ENCODE assay signal across 11 cellular contexts in the genomic region with DNA sequence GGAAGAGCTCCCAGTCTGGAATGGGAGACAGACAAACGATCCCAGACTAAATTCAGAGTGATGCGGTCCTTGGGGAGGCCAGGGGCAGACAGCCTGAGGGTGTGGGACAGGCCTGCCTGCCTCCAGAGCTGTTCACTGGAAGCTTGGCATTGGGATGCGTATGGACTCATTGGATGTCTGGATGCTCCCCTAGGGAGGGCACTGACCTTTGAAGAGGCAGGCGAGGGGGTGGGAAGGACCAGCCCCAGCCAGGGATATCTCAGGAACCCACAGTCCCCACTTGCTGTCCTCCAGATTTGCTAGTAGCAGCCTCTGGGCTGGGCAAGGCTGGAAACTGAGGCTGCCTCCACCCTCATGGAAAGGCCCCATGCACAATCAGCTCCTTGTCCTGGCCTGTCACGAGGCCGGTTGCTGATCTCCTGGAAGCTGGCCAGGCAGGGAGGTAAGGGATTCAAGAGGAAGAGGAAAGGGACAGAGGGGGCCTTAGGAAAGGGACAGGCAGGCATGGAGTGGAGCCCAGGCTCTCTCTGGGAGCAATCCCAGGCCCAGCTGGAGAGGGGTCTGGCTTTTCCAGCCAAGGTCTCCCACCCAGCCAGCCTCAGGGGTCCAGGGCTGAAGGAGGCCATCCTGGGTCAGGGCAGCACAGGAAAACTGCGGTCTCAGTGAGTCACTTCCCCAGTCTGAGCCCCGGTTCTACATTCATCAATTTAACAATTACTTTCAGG.
DNase-seq lines count a peak whose midpoint lies in the region; ATAC-seq lines count a peak whose summit lies in the region.
"Had no signal": no experiment of that assay in that cellular context is flagged by ENCODE, and none has a peak within 500 bp of the region (broad histone marks: within the 10 kb centered on the region; RNA-seq: fewer than 3 reads in every experiment).

No MANE protein-coding gene starts in this region.

- peak; percentile 61 for ATAC-seq in Right ventricle myocardium inferior
- no peak for ATAC-seq in GM19395 (IDR thresholded peaks at IDR 0.05; ENCODE audit: unreplicated experiment)
- no peak for ATAC-seq in HG03139 (IDR thresholded peaks at IDR 0.05; ENCODE audit: unreplicated experiment)

- intact Hi-C loops in Right ventricle myocardium inferior (cut with DNase I) = no loop called here
- intact Hi-C loops in cardiac septum (cut with DNase I) = no loop called here

- DNase-seq in Right ventricle myocardium inferior (ENCODE audit: missing footprints) (peak; percentile 72), cardiac septum (ENCODE audit: low spot score) (no peak), globus pallidus (ENCODE audit: low spot score) (peak; percentile 65), occipital lobe (lab: John Stamatoyannopoulos, UW) (peak; percentile 21), cerebellum (ENCODE audit: low spot score) (no peak), SIG-M5 (lab: John Stamatoyannopoulos, UW) (no peak)
- DNase-seq: activated CD4-positive, CD25-positive, alpha-beta regulatory T cell treated with anti-CD3 and anti-CD28 coated beads, Interleukin-2, amount 50 U/mL, for 72 hours; activated naive CD4-positive, alpha-beta T cell treated with anti-CD3 and anti-CD28 coated beads for 36 hours; stimulated activated naive CD4-positive, alpha-beta T cell treated with Interleukin-2 at 50 U/mL for 16 hours had no signal

Comparison
In these comparisons a context has a peak if more than half of its experiments do, and no peak if none do; other contexts are left out.
1. DNase-seq: peak in Right ventricle myocardium inferior (single experiment), globus pallidus (single experiment) and occipital lobe (single experiment); none in cardiac septum (single experiment), cerebellum (single experiment) and SIG-M5 (single experiment).